In genomic region chr7:117122536-117122935, GRCh38 we compare ENCODE assay signal across 25 cellular contexts.
"Had no signal": no experiment of that assay in that cellular context is flagged by ENCODE, and none has a peak within 500 bp of the region (broad histone marks: within the 10 kb centered on the region; RNA-seq: fewer than 3 reads in every experiment).

No MANE protein-coding gene starts in this region.

- H3K36me3 ChIP-seq: adrenal gland, ascending aorta, colonic mucosa, gastroesophageal sphincter, neutrophil, ovary, prostate gland, sigmoid colon, suprapubic skin, tibial nerve had no signal

- H3K9me3 ChIP-seq: adrenal gland, ascending aorta, colonic mucosa, gastroesophageal sphincter, neutrophil, ovary, prostate gland, sigmoid colon, suprapubic skin, tibial nerve had no signal

- H3K4me1 ChIP-seq: prostate gland had no signal

- H3K27me3 ChIP-seq: adrenal gland, ascending aorta, brain microvascular endothelial cell, colonic mucosa, gastroesophageal sphincter, neutrophil, ovary, sigmoid colon, suprapubic skin, tibial nerve had no signal

- DNase-seq: activated CD4-positive, alpha-beta T cell treated with anti-CD3 and anti-CD28 coated beads for 4 hours; activated CD4-positive, alpha-beta T cell treated with anti-CD3 and anti-CD28 coated beads, Interleukin-2, amount 50 U/mL, for 4 hours; activated effector memory CD4-positive, alpha-beta T cell treated with Interleukin-2 at 50 U/mL for 16 hours; activated naive CD4-positive, alpha-beta T cell treated with anti-CD3 and anti-CD28 coated beads for 36 hours; activated naive CD8-positive, alpha-beta T cell treated with anti-CD3 and anti-CD28 coated beads for 36 hours; adrenal gland; brain microvascular endothelial cell; colonic mucosa; effector memory CD8-positive, alpha-beta T cell; left cardiac atrium; left ventricle myocardium superior; ovary; retina; sigmoid colon; stimulated activated CD4-positive, alpha-beta T cell treated with anti-CD3 and anti-CD28 coated beads, Interleukin-15, amount 100 ng/mL, for 24 hours; stimulated activated CD4-positive, alpha-beta T cell treated with anti-CD3 and anti-CD28 coated beads, Interleukin-2, amount 100 ng/mL, for 24 hours; stimulated activated naive CD4-positive, alpha-beta T cell; T-helper 1 cell had no signal

- FAIRE-seq: endothelial cell of umbilical vein had no signal

- H3K4me3 ChIP-seq: adrenal gland, ascending aorta, colonic mucosa, gastroesophageal sphincter, ovary, prostate gland, sigmoid colon, suprapubic skin, tibial nerve had no signal

- ATAC-seq: effector memory CD8-positive, alpha-beta T cell; gastroesophageal sphincter; left cardiac atrium; left ventricle myocardium superior had no signal

- H3K27ac ChIP-seq: adrenal gland, colonic mucosa, gastroesophageal sphincter, neutrophil, ovary, prostate gland, sigmoid colon, suprapubic skin, tibial nerve had no signal
